ENCODE assay signal across 1 cellular context in genomic region chr17:44779211-44780025, GRCh38.
TF ChIP-seq lines count a peak whose summit lies in the region.

No MANE protein-coding gene starts in this region.

TF ChIP-seq in HEK293, 187 proteins besides CTCF, POLR2A, EP300 and RAD21 (continued from another document and continues in another):
- TF ChIP-seq ZBTB6 (tag by site-specific recombination; IDR thresholded peaks at IDR 0.05) (no peak), ZNF645 (tag by site-specific recombination; IDR thresholded peaks at IDR 0.05) (no peak), ZBTB11 (tag by site-specific recombination; conservative IDR thresholded peaks at IDR 0.05; ENCODE audit: low read depth) (no peak), PRDM6 (tag by site-specific recombination; IDR thresholded peaks at IDR 0.05) (no peak), ZNF155 (tag by site-specific recombination; IDR thresholded peaks at IDR 0.05) (no peak), PRDM1 (tag by site-specific recombination; IDR thresholded peaks at IDR 0.05) (no peak), ZBTB10 (tag by site-specific recombination; IDR thresholded peaks at IDR 0.05) (peak; percentile 91), ZNF660 (tag by site-specific recombination; IDR thresholded peaks at IDR 0.05) (no peak; the same call in 1 of the 2 replicates), HOXC10 (CRISPR knock-in tag; IDR thresholded peaks at IDR 0.05) (no peak), ZFP41 (tag by site-specific recombination; IDR thresholded peaks at IDR 0.05; ENCODE audit: borderline replicate concordance) (no peak), ZNF639 (tag by site-specific recombination; IDR thresholded peaks at IDR 0.05) (no peak), ZNF311 (tag by site-specific recombination; IDR thresholded peaks at IDR 0.05; ENCODE audit: borderline replicate concordance) (no peak), ZNF398 (tag by site-specific recombination; IDR thresholded peaks at IDR 0.05) (peak; percentile 91), ZNF19 (tag by site-specific recombination; IDR thresholded peaks at IDR 0.05; ENCODE audit: low read depth) (no peak), MZF1 (tag by site-specific recombination; IDR thresholded peaks at IDR 0.05; ENCODE audit: borderline replicate concordance) (peak; percentile 32; the same call in 1 of the 2 replicates), ZNF146 (tag by site-specific recombination; IDR thresholded peaks at IDR 0.05) (no peak), ZNF585B (tag by site-specific recombination; IDR thresholded peaks at IDR 0.05) (no peak), ZNF24 (tag by site-specific recombination; IDR thresholded peaks at IDR 0.05) (peak; percentile 63; the same call in 1 of the 2 replicates), ZNF785 (tag by site-specific recombination; IDR thresholded peaks at IDR 0.05) (no peak), YY1 (tag by site-specific recombination; IDR thresholded peaks at IDR 0.05) (no peak), ZBTB20 (tag by site-specific recombination; IDR thresholded peaks at IDR 0.05) (peak; percentile 23; the same call in 1 of the 2 replicates), KLF7 (tag by site-specific recombination; IDR thresholded peaks at IDR 0.05; ENCODE audit: borderline replicate concordance) (no peak), ZSCAN4 (tag by site-specific recombination; IDR thresholded peaks at IDR 0.05) (no peak), ZNF626 (tag by site-specific recombination; IDR thresholded peaks at IDR 0.05) (no peak), ZNF664 (tag by site-specific recombination; IDR thresholded peaks at IDR 0.05) (no peak), ZNF362 (tag by site-specific recombination; IDR thresholded peaks at IDR 0.05) (no peak), GLIS1 (tag by site-specific recombination; IDR thresholded peaks at IDR 0.05) (peak; percentile 99), YY2 (tag by site-specific recombination; IDR thresholded peaks at IDR 0.05) (no peak), GLIS2 (tag by site-specific recombination; IDR thresholded peaks at IDR 0.05) (peak; percentile 93), SCRT2 (tag by site-specific recombination; IDR thresholded peaks at IDR 0.05) (no peak), ZNF148 (tag by site-specific recombination; IDR thresholded peaks at IDR 0.05; ENCODE audit: borderline replicate concordance) (no peak), ZNF16 (tag by site-specific recombination; IDR thresholded peaks at IDR 0.05; ENCODE audit: low read depth) (no peak), AEBP2 (tag by site-specific recombination; IDR thresholded peaks at IDR 0.05; ENCODE audit: borderline replicate concordance) (no peak), ZNF624 (tag by site-specific recombination; IDR thresholded peaks at IDR 0.05) (no peak), ZBTB17 (tag by site-specific recombination; IDR thresholded peaks at IDR 0.05) (peak; percentile 44; the same call in 1 of the 2 replicates), ZNF214 (tag by site-specific recombination; IDR thresholded peaks at IDR 0.05; ENCODE audit: borderline replicate concordance) (no peak), ZNF433 (tag by site-specific recombination; IDR thresholded peaks at IDR 0.05; ENCODE audit: low read depth) (no peak)
